16 cellular contexts compared by ENCODE assay signal in the genomic region with DNA sequence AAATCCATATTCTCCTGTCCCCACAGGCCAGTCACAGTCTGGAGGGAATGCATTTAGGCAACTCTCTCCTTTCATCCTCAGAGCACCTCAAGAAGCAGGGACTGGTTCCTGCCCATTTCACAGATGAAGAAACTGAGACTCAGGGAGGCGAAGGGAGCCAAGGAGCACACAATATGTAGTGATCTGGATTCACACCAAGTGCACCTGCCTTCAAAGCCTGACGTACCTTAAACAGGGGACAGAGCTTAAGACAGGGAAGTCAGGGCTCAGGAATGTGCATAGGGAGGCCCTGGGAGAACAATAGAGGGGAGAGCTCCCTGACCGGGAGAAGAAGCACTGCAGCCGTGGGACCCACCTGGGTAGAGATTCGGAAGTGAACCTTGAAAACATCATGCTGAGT.
"Had no signal": no experiment of that assay in that cellular context is flagged by ENCODE, and none has a peak within 500 bp of the region (broad histone marks: within the 10 kb centered on the region; RNA-seq: fewer than 3 reads in every experiment).

No MANE protein-coding gene starts in this region.

- H3K9me3 Mint-ChIP-seq: type B pancreatic cell had no signal

- H3K4me1 ChIP-seq: heart right ventricle, sigmoid colon, suprapubic skin had no signal

- H3K36me3 Mint-ChIP-seq: naive thymus-derived CD4-positive, alpha-beta T cell; type B pancreatic cell had no signal

- H3K4me3 Mint-ChIP-seq: naive thymus-derived CD4-positive, alpha-beta T cell; type B pancreatic cell had no signal

- H3K27ac ChIP-seq: coronary artery, heart right ventricle, neutrophil, sigmoid colon, skin epidermis, suprapubic skin, thyroid gland had no signal

- H3K9me3 ChIP-seq: heart right ventricle, neutrophil, sigmoid colon, suprapubic skin, thyroid gland had no signal

- FAIRE-seq: urothelium cell line had no signal

- H3K36me3 ChIP-seq: heart right ventricle, neutrophil, sigmoid colon, suprapubic skin, thyroid gland had no signal

- DNase-seq: effector CD4-positive, alpha-beta T cell; foreskin melanocyte; heart right ventricle; hypothalamus; left colon; naive thymus-derived CD4-positive, alpha-beta T cell; sigmoid colon; stimulated activated CD4-positive, alpha-beta T cell treated with anti-CD3 and anti-CD28 coated beads, Interleukin-12 subunit alpha, Interleukin-12 subunit beta, amount 100 ng/mL, for 4 hours; stimulated activated naive CD4-positive, alpha-beta T cell; thyroid gland had no signal

- H3K4me3 ChIP-seq: coronary artery, heart right ventricle, sigmoid colon, skin epidermis, suprapubic skin, thyroid gland had no signal

- ATAC-seq: heart right ventricle; left colon; naive thymus-derived CD4-positive, alpha-beta T cell had no signal

- H3K27me3 ChIP-seq: thyroid gland had no signal

- H3K27ac Mint-ChIP-seq: naive thymus-derived CD4-positive, alpha-beta T cell; type B pancreatic cell had no signal

- H3K4me1 Mint-ChIP-seq: naive thymus-derived CD4-positive, alpha-beta T cell had no signal
